Comparison of ENCODE assay signal across 29 cellular contexts in the genomic region with DNA sequence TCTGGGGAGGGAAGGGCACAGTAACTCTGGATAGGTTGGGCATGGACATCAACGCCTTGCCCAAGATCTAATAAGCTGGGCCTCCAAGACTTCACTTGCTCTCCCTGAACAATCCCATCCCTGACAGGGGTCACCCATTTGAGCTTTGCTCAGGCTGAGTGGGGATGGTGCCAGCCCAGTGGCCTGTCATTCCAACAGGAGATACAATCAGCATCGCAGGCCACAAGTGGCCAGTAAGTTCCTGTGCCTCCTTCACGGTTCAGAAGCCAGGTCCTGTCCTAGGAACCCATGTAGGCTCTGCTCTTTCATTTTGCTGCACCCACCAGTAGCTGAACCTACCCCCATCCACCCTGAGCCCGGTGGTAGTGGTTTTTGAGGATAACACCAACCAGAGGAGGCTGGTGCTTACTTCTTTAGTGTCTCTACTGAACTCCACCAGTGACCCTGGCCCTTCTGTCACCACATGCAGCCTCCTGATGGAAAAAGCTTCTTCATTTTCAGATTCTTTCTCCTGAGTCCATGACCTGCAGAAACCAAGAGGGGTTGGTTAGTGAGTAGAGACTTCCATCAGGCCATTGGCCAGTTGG. TPM values are rescaled to one million over a fixed set of nuclear protein-coding genes. Genes with fewer than 3 reads are reported as not detected.
"Had no signal": no experiment of that assay in that cellular context is flagged by ENCODE, and none has a peak within 500 bp of the region (broad histone marks: within the 10 kb centered on the region; RNA-seq: fewer than 3 reads in every experiment).

No MANE protein-coding gene starts in this region.

- H3K9ac ChIP-seq: KMS-11 had no signal

- H3K27ac ChIP-seq: brain microvascular endothelial cell, cardiac muscle cell, KMS-11, SK-N-MC, WERI-Rb-1 had no signal

- DNase-seq: activated CD4-positive, alpha-beta memory T cell treated with anti-CD3 and anti-CD28 coated beads, Interleukin-2, amount 10 ng/mL, durations not matched to agents 7 days and 5 days; activated CD4-positive, alpha-beta T cell treated with anti-CD3 and anti-CD28 coated beads for 36 hours; activated CD4-positive, alpha-beta T cell treated with anti-CD3 and anti-CD28 coated beads, Interleukin-2, amount 50 U/mL, for 1 hour; activated CD8-positive, alpha-beta memory T cell treated with anti-CD3 and anti-CD28 coated beads, Interleukin-2, amount 50 U/mL, for 4 hours; activated effector memory CD4-positive, alpha-beta T cell treated with Interleukin-2 at 50 U/mL for 16 hours; activated naive CD4-positive, alpha-beta T cell; activated T-cell treated with anti-CD3 and anti-CD28 coated beads, Interleukin-2, amount 50 U/mL, for 24 hours; amygdala; brain microvascular endothelial cell; NCI-H1092; NCI-H1417; NCI-H1930; NCI-H2171; NCI-H69; NK-92 treated with Interleukin-12 subunit alpha and Interleukin-12 subunit beta, amount 100 ng/mL, for 24 hours; OCI-M1; RPMI8226; T-cell; WERI-Rb-1 had no signal

- H3K4me1 Mint-ChIP-seq: activated CD4-positive, alpha-beta T cell treated with anti-CD3 and anti-CD28 coated beads for 36 hours; activated naive CD4-positive, alpha-beta T cell treated with anti-CD3 and anti-CD28 coated beads, Interleukin-2, amount 50 U/mL, for 24 hours had no signal

- H3K36me3 ChIP-seq: brain microvascular endothelial cell, cardiac muscle cell, WERI-Rb-1 had no signal

- H3K9me3 Mint-ChIP-seq: activated CD4-positive, alpha-beta memory T cell treated with anti-CD3 and anti-CD28 coated beads, Interleukin-2, amount 10 ng/mL, durations not matched to agents 7 days and 5 days; activated naive CD4-positive, alpha-beta T cell treated with anti-CD3 and anti-CD28 coated beads, Interleukin-2, amount 50 U/mL, for 24 hours; activated T-cell treated with anti-CD3 and anti-CD28 coated beads, Interleukin-2, amount 50 U/mL, for 24 hours; activated T-helper 1 cell treated with anti-CD3 and anti-CD28 coated beads, Interleukin-12 subunit alpha, Interleukin-12 subunit beta, Interleukin-2, Interleukin-4 antibody, amounts not matched to agents 30 ng/mL and 10 ng/mL and 1 ng/mL, durations not matched to agents 14 hours and 24 hours and 36 hours; T-cell had no signal

- H3K27me3 Mint-ChIP-seq: activated naive CD4-positive, alpha-beta T cell treated with anti-CD3 and anti-CD28 coated beads, Interleukin-2, amount 50 U/mL, for 24 hours had no signal

- H3K4me3 Mint-ChIP-seq: activated CD4-positive, alpha-beta memory T cell treated with anti-CD3 and anti-CD28 coated beads, Interleukin-2, amount 10 ng/mL, durations not matched to agents 7 days and 5 days; activated CD4-positive, alpha-beta T cell treated with anti-CD3 and anti-CD28 coated beads for 36 hours; activated naive CD4-positive, alpha-beta T cell treated with anti-CD3 and anti-CD28 coated beads, Interleukin-2, amount 50 U/mL, for 24 hours; activated T-cell treated with anti-CD3 and anti-CD28 coated beads, Interleukin-2, amount 50 U/mL, for 24 hours; activated T-helper 1 cell treated with anti-CD3 and anti-CD28 coated beads, Interleukin-12 subunit alpha, Interleukin-12 subunit beta, Interleukin-2, Interleukin-4 antibody, amounts not matched to agents 30 ng/mL and 10 ng/mL and 1 ng/mL, durations not matched to agents 14 hours and 24 hours and 36 hours; T-cell had no signal

- ATAC-seq: activated CD4-positive, alpha-beta T cell treated with anti-CD3 and anti-CD28 coated beads for 36 hours; Panc1; Right ventricle myocardium inferior; T-cell had no signal

- H3K4me2 ChIP-seq: KMS-11 had no signal

- H3K27ac Mint-ChIP-seq: activated CD4-positive, alpha-beta memory T cell treated with anti-CD3 and anti-CD28 coated beads, Interleukin-2, amount 10 ng/mL, durations not matched to agents 7 days and 5 days; activated CD4-positive, alpha-beta T cell treated with anti-CD3 and anti-CD28 coated beads for 36 hours; activated naive CD4-positive, alpha-beta T cell treated with anti-CD3 and anti-CD28 coated beads, Interleukin-2, amount 50 U/mL, for 24 hours; activated T-cell treated with anti-CD3 and anti-CD28 coated beads, Interleukin-2, amount 50 U/mL, for 24 hours; activated T-helper 1 cell treated with anti-CD3 and anti-CD28 coated beads, Interleukin-12 subunit alpha, Interleukin-12 subunit beta, Interleukin-2, Interleukin-4 antibody, amounts not matched to agents 30 ng/mL and 10 ng/mL and 1 ng/mL, durations not matched to agents 14 hours and 24 hours and 36 hours; T-cell had no signal

- H3K4me3 ChIP-seq: cardiac muscle cell, SK-N-MC had no signal

- H3K36me3 Mint-ChIP-seq: activated naive CD4-positive, alpha-beta T cell treated with anti-CD3 and anti-CD28 coated beads, Interleukin-2, amount 50 U/mL, for 24 hours; T-cell had no signal

RNA-seq across cellular contexts. Expression of a gene that starts 32.3 kb away (rescaled TPM):
- total RNA-seq: MCF 10A, NCI-H460, Right ventricle myocardium inferior, T-cell had no signal
- polyA plus RNA-seq: cardiac muscle cell had no signal

RNA-seq across cellular contexts. Expression of a gene that starts 32.4 kb away (rescaled TPM):
- total RNA-seq: activated CD4-positive, alpha-beta memory T cell treated with anti-CD3 and anti-CD28 coated beads, Interleukin-2, amount 10 ng/mL, durations not matched to agents 7 days and 5 days; MCF 10A; NCI-H460; Right ventricle myocardium inferior; T-cell; T-helper 2 cell treated with Interferon-gamma antibody and Interleukin-4, amounts not matched to agents 100 ng/mL and 5 ng/mL, for 36 hours had no signal
- polyA plus RNA-seq: cardiac muscle cell had no signal
